11 cellular contexts compared by ENCODE assay signal in the genomic region with DNA sequence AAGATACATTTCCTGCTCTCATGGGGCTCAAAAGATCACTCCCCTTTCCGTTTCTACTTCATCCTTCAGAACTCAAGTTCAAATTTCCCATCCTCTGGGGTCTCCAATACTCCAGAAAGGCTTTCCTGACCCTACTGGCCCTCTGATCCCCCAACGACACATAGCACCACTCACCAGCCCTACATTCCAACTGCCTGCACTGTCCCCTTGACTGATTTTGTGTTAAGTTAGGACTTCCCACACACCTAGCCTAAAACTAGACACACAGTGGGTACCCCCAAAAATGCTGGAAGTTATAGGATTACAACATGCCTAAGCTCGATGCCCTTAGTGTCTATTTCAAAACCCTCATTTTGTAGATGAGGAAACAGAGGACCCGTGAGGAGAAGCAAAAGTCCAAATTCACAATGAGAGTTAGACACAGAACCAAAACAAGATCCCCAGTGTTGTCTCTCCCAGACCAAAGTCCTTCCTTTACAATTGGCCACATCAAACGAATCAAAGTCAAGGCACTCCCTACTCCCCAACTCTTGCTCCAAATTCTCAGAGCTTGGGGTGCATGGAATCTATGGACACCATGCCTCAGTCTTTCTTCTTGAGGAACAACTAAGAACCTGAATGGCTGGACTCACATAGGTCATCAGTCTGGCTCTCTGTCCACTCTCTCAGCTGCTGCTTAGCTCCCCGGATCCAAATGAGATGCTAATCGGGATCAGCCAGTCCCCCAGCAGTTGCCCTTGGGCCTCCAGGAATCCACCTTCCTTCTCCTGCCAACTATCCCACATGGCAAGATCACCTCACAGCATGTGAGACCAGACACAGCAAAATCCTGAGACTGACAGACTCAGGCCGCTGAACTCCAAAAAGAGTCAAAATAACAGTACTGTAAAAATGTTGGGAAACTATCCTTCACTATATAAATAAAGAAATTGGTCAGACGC. TPM values are rescaled to one million over a fixed set of nuclear protein-coding genes. Genes with fewer than 3 reads are reported as not detected.
DNase-seq lines count a peak whose midpoint lies in the region; ATAC-seq and TF ChIP-seq lines count a peak whose summit lies in the region.
"Had no signal": no experiment of that assay in that cellular context is flagged by ENCODE, and none has a peak within 500 bp of the region (broad histone marks: within the 10 kb centered on the region; RNA-seq: fewer than 3 reads in every experiment).

No MANE protein-coding gene starts in this region.

- no peak overlapping the region for H3K27ac Mint-ChIP-seq in T-helper 1 cell treated with Interleukin-12 subunit alpha and Interleukin-12 subunit beta and Interleukin-4 antibody, amounts not matched to agents 30 μg/mL and 1 μg/mL, for 36 hours
- peak overlapping the region; percentile 19 for H3K27ac Mint-ChIP-seq in osteocyte (ENCODE audit: unreplicated experiment)

- H3K27me3 Mint-ChIP-seq in T-helper 1 cell treated with Interleukin-12 subunit alpha and Interleukin-12 subunit beta and Interleukin-4 antibody, amounts not matched to agents 30 μg/mL and 1 μg/mL, for 36 hours (ENCODE audit: low read depth), result peaks cover 4% of the 10 kb centered on the region
- no peaks in the 10 kb centered on the region for H3K27me3 Mint-ChIP-seq in osteocyte (ENCODE audit: unreplicated experiment)

- H3F3A ChIP-seq in PC-3 (ENCODE audit: low read length, unreplicated experiment), result no peaks in the 10 kb centered on the region

- CTCF ChIA-PET in PC-3 (lab: Charles Lee), result interaction anchor here (0.6 to 1.2 kb wide), 3 partner anchors 9 to 196 kb away, joined by 3 to 4 read pairs (median 3); no protein-coding TSS in a partner anchor

- BruUV-seq in PC-3 (replicated peaks; lab: Mats Ljungman, UMichigan), result no TSS peak

- H3K9me3 Mint-ChIP-seq in T-helper 1 cell treated with Interleukin-12 subunit alpha and Interleukin-12 subunit beta and Interleukin-4 antibody, amounts not matched to agents 30 μg/mL and 1 μg/mL, for 36 hours, result no peaks in the 10 kb centered on the region
- H3K9me3 Mint-ChIP-seq in osteocyte (ENCODE audit: unreplicated experiment), result no peaks in the 10 kb centered on the region

- H3K27ac ChIP-seq in PC-3 (ENCODE audit: low read length), result no peak overlapping the region

- no peak overlapping the region for H3K9ac ChIP-seq in PC-3 (ENCODE audit: low read length)

- H3K4me3 Mint-ChIP-seq in T-helper 1 cell treated with Interleukin-12 subunit alpha and Interleukin-12 subunit beta and Interleukin-4 antibody, amounts not matched to agents 30 μg/mL and 1 μg/mL, for 36 hours, result peak overlapping the region; percentile 38
- H3K4me3 Mint-ChIP-seq in osteocyte (ENCODE audit: unreplicated experiment), result peak overlapping the region; percentile 33

- peaks cover 33% of the 10 kb centered on the region for H3K4me1 Mint-ChIP-seq in T-helper 1 cell treated with Interleukin-12 subunit alpha and Interleukin-12 subunit beta and Interleukin-4 antibody, amounts not matched to agents 30 μg/mL and 1 μg/mL, for 36 hours (ENCODE audit: low read depth)
- peaks cover 18% of the 10 kb centered on the region for H3K4me1 Mint-ChIP-seq in osteocyte (ENCODE audit: unreplicated experiment)

- H3K79me2 ChIP-seq in PC-3 (ENCODE audit: low read length), result peaks cover 28% of the 10 kb centered on the region

- peaks cover 4% of the 10 kb centered on the region; the same call in 1 of the 2 replicates for H3K4me1 ChIP-seq in PC-3 (ENCODE audit: insufficient read depth, low read length)

- H4K20me1 ChIP-seq in PC-3 (ENCODE audit: low read length), result no peaks in the 10 kb centered on the region

- no peaks in the 10 kb centered on the region for H3K27me3 ChIP-seq in PC-3 (ENCODE audit: low read length)
- H3K27me3 ChIP-seq: adrenal gland had no signal

- peak overlapping the region; percentile 25 for H3K4me2 ChIP-seq in PC-3 (ENCODE audit: low read length)

- peaks cover 5% of the 10 kb centered on the region for H3K36me3 Mint-ChIP-seq in T-helper 1 cell treated with Interleukin-12 subunit alpha and Interleukin-12 subunit beta and Interleukin-4 antibody, amounts not matched to agents 30 μg/mL and 1 μg/mL, for 36 hours (ENCODE audit: low read depth)
- H3K36me3 Mint-ChIP-seq in osteocyte (ENCODE audit: unreplicated experiment), result peaks cover 3% of the 10 kb centered on the region

- POLR2A ChIA-PET in PC-3 (lab: Charles Lee; ENCODE audit: unreplicated experiment), result no interaction called here

- H2AFZ ChIP-seq in PC-3 (ENCODE audit: low read length), result no peak overlapping the region

- ATAC-seq in PC-3, result no peak

- H3K9me3 ChIP-seq in PC-3 (ENCODE audit: low read length), result no peaks in the 10 kb centered on the region
- H3K9me3 ChIP-seq: adrenal gland had no signal

- no peaks in the 10 kb centered on the region for H3K9me2 ChIP-seq in PC-3 (replicated peaks; ENCODE audit: low read length)

- TF ChIP-seq CTCF in PC-3 (conservative IDR thresholded peaks at IDR 0.05; ENCODE audit: low read depth, low read length) (no peak), choroid plexus epithelial cell (conservative IDR thresholded peaks at IDR 0.05; ENCODE audit: low read depth, low read length) (no peak), osteocyte (IDR thresholded peaks at IDR 0.05) (no peak)

- intact Hi-C loops in PC-3 (cut with micrococcal nuclease), result loop anchor here (5.0 kb wide), 2 partner anchors 80 to 410 kb away; no protein-coding TSS in a partner anchor

- H3K4me3 ChIP-seq in PC-3 (ENCODE audit: low read length) (no peak overlapping the region; the same call in 1 of the 2 replicates), choroid plexus epithelial cell (ENCODE audit: low read depth, low read length) (no peak overlapping the region)

- DNase-seq in T-helper 1 cell (no peak), PC-3 (no peak), choroid plexus epithelial cell (ENCODE audit: low read depth) (peak; percentile 13), osteocyte (ENCODE audit: extremely low spot score, unreplicated experiment) (no peak), inferior parietal cortex (ENCODE audit: extremely low spot score) (no peak), NCI-H1105 (lab: John Stamatoyannopoulos, UW) (no peak), AG08395 (ENCODE audit: low spot score) (no peak)
- DNase-seq: 8988T, NCI-H2171 had no signal

- H3K36me3 ChIP-seq in PC-3 (ENCODE audit: low read depth, low read length), result no peaks in the 10 kb centered on the region; the same call in 1 of the 2 replicates

RNA-seq across cellular contexts. Expression of gene CLPB, which starts 1.7 kb away (rescaled TPM):
- total RNA-seq in PC-3 (2014; rRNA removed) (83.0 and 107 TPM in 2 replicates), osteocyte (20.4 and 20.7 TPM in 2 replicates)
